Comparison of ENCODE assay signal across 27 cellular contexts in the genomic region with DNA sequence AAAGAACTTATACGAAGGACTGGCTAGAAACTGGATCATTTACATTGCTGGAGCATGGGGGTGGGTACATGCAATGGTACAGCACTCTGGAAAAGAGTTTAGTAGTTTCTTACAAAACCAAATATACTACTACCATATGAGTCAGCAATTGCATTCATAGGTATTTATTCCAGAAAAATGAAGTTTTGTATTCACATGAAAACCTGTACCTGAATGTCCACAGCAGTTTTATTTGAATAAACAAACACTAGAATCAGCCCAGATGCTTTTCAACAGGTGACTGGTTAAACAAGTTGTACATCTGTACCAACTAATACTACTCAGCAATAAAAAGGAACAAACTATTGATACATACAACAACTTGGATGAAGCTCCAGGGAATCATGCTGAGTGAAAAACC. TPM values are rescaled to one million over a fixed set of nuclear protein-coding genes. Genes with fewer than 3 reads are reported as not detected.
"Had no signal": no experiment of that assay in that cellular context is flagged by ENCODE, and none has a peak within 500 bp of the region (broad histone marks: within the 10 kb centered on the region; RNA-seq: fewer than 3 reads in every experiment).

No MANE protein-coding gene starts in this region.

- FAIRE-seq: endothelial cell of umbilical vein, keratinocyte, pancreas had no signal

- DNase-seq: activated CD4-positive, alpha-beta memory T cell treated with anti-CD3 and anti-CD28 coated beads, Interleukin-2, amount 10 ng/mL, durations not matched to agents 7 days and 5 days; activated CD4-positive, alpha-beta T cell treated with anti-CD3 and anti-CD28 coated beads, Interleukin-2, amount 10 ng/mL, durations not matched to agents 24 days and 14 days; activated CD4-positive, CD25-positive, alpha-beta regulatory T cell treated with anti-CD3 and anti-CD28 coated beads, Interleukin-2, amount 50 U/mL, for 72 hours; activated CD8-positive, alpha-beta memory T cell treated with anti-CD3 and anti-CD28 coated beads, Interleukin-2, amount 50 U/mL, for 48 hours; activated naive CD8-positive, alpha-beta T cell treated with anti-CD3 and anti-CD28 coated beads, Interleukin-2, amount 50 U/mL, for 24 hours; activated T-cell treated with anti-CD3 and anti-CD28 coated beads, Interleukin-2, amount 50 U/mL, for 24 hours; central memory CD4-positive, alpha-beta T cell; foreskin fibroblast; head of caudate nucleus; hippocampal formation; left colon; midbrain; naive thymus-derived CD8-positive, alpha-beta T cell; nucleus accumbens; pancreas; retina; stimulated activated CD4-positive, alpha-beta T cell treated with anti-CD3 and anti-CD28 coated beads, Interleukin-4, amount 100 ng/mL, for 24 hours had no signal

- H3K36me3 ChIP-seq: breast epithelium, pancreas, prostate gland, vagina had no signal

- H3K4me3 ChIP-seq: breast epithelium, pancreas, prostate gland, skin epidermis, vagina had no signal

- H3K27me3 ChIP-seq: breast epithelium, vagina had no signal

- H3K27ac ChIP-seq: breast epithelium, pancreas, prostate gland, skin epidermis, vagina had no signal

- H3K9me3 ChIP-seq: breast epithelium, pancreas, prostate gland, vagina had no signal

- ATAC-seq: activated naive CD8-positive, alpha-beta T cell treated with anti-CD3 and anti-CD28 coated beads, Interleukin-2, amount 50 U/mL, for 24 hours; naive thymus-derived CD8-positive, alpha-beta T cell; pancreas; sciatic nerve; stimulated activated effector memory CD8-positive, alpha-beta T cell treated with anti-CD3 and anti-CD28 coated beads, Interleukin-12 subunit alpha, Interleukin-12 subunit beta, amount 100 ng/mL, for 72 hours had no signal

- H3K4me1 ChIP-seq: breast epithelium, prostate gland had no signal

RNA-seq across cellular contexts. Expression of gene SCIN, which starts 3.4 kb away (rescaled TPM):
- total RNA-seq: activated CD4-positive, alpha-beta T cell treated with anti-CD3 and anti-CD28 coated beads, Interleukin-2, amount 10 ng/mL, durations not matched to agents 24 days and 14 days; activated T-helper 2 cell treated with anti-CD3 and anti-CD28 coated beads, Interferon-gamma antibody, Interleukin-2, Interleukin-4, amounts not matched to agents 10 μg/mL and 5 μg/mL and 100 μg/mL, durations not matched to agents 14 hours and 24 hours and 36 hours; neural crest cell had no signal
- polyA plus RNA-seq: keratinocyte had no signal
